In genomic region chr12:72271401-72271740, GRCh38 we compare ENCODE assay signal across 8 cellular contexts. TPM values are rescaled to one million over a fixed set of nuclear protein-coding genes. Genes with fewer than 3 reads are reported as not detected.
A peak's percentile ranks its signal among the peaks of the same experiment; 100 is the strongest.
DNase-seq lines count a peak whose midpoint lies in the region; FAIRE-seq and TF ChIP-seq lines count a peak whose summit lies in the region.

No MANE protein-coding gene starts in this region.

- no peak overlapping the region for H2AFZ ChIP-seq in endothelial cell of umbilical vein (ENCODE audit: low read depth, low read length)

- no peaks in the 10 kb centered on the region for H3K9me1 ChIP-seq in endothelial cell of umbilical vein (replicated peaks; ENCODE audit: control insufficient read depth, extremely low read depth, insufficient read depth, low read length)

- CTCF ChIA-PET in endothelial cell of umbilical vein (lab: Charles Lee), result no interaction called here

- H3K4me3 ChIP-seq in endothelial cell of umbilical vein (replicated peaks in 1 of 3; ENCODE audit: insufficient read depth in 1 of 3, low read depth in 1 of 3, low read length in 3 of 3) (peak overlapping the region in 1 of 3 experiments; percentile 33), mucosa of rectum (ENCODE audit: low read length in 2 of 2) (peak overlapping the region; percentile 54 to 57)

- H3K4me2 ChIP-seq in endothelial cell of umbilical vein (ENCODE audit: insufficient read depth, low read length), result no peak overlapping the region

- intact Hi-C loops in endothelial cell of umbilical vein (cut with micrococcal nuclease), result no loop called here

- no peak for FAIRE-seq in endothelial cell of umbilical vein (lab: Jason Lieb, UNC)

- no peaks in the 10 kb centered on the region for H4K20me1 ChIP-seq in endothelial cell of umbilical vein (replicated peaks; ENCODE audit: control insufficient read depth, extremely low read depth, insufficient read depth, low read length)

- H3K4me1 ChIP-seq in endothelial cell of umbilical vein (ENCODE audit: control insufficient read depth, extremely low read depth, insufficient read depth, low read length) (no peaks in the 10 kb centered on the region), mucosa of rectum (ENCODE audit: control insufficient read depth in 2 of 2, insufficient read depth in 2 of 2, low read length in 2 of 2) (no peaks in the 10 kb centered on the region)

- H3K79me2 ChIP-seq in endothelial cell of umbilical vein (ENCODE audit: control insufficient read depth, insufficient read depth, low read length), result no peaks in the 10 kb centered on the region

- H3K9ac ChIP-seq in endothelial cell of umbilical vein (replicated peaks; ENCODE audit: extremely low read depth, insufficient read depth, low read length) (no peak overlapping the region), mucosa of rectum (ENCODE audit: low read depth in 1 of 2, low read length in 2 of 2) (no peak overlapping the region)

- BruUV-seq in endothelial cell of umbilical vein (replicated peaks; lab: Mats Ljungman, UMichigan), result no TSS peak

- TF ChIP-seq CTCF in endothelial cell of umbilical vein (IDR thresholded peaks at IDR 0.05; ENCODE audit: extremely low read depth in 1 of 2, insufficient read depth in 1 of 2, low read depth in 1 of 2, low read length in 2 of 2), result no peak

- no peak for TF ChIP-seq POLR2A in endothelial cell of umbilical vein (IDR thresholded peaks at IDR 0.05; ENCODE audit: low read depth, low read length)

- H3K9me3 ChIP-seq in endothelial cell of umbilical vein (replicated peaks; ENCODE audit: control insufficient read depth, insufficient read depth, low read length) (no peaks in the 10 kb centered on the region), mucosa of rectum (ENCODE audit: control insufficient read depth in 2 of 2, low read length in 2 of 2) (no peaks in the 10 kb centered on the region)

- H3K27ac ChIP-seq in endothelial cell of umbilical vein (ENCODE audit: insufficient read depth, low read depth, low read length) (no peak overlapping the region), mucosa of rectum (ENCODE audit: low read depth in 2 of 2, low read length in 2 of 2) (no peak overlapping the region)

- POLR2A ChIA-PET in endothelial cell of umbilical vein (lab: Charles Lee), result no interaction called here

- H3K36me3 ChIP-seq in endothelial cell of umbilical vein (ENCODE audit: control insufficient read depth in 2 of 2, extremely low read depth in 1 of 2, insufficient read depth in 2 of 2, low read length in 2 of 2) (no peaks in the 10 kb centered on the region), mucosa of rectum (ENCODE audit: control insufficient read depth in 2 of 2, insufficient read depth in 2 of 2, low read length in 2 of 2) (no peaks in the 10 kb centered on the region)

- H3K27me3 ChIP-seq in endothelial cell of umbilical vein (ENCODE audit: control insufficient read depth in 2 of 2, insufficient read depth in 2 of 2, low read length in 2 of 2) (peaks cover 33 to 49% of the 10 kb centered on the region in 2 experiments), mucosa of rectum (ENCODE audit: control insufficient read depth in 2 of 2, insufficient read depth in 2 of 2, low read length in 2 of 2) (peaks cover 12 to 19% of the 10 kb centered on the region in 2 donors)

- dilution Hi-C loops in endothelial cell of umbilical vein (cut with MboI; ENCODE audit: extremely low pct_ligation_motif_present, low sequenced_read_pairs), result no loop called here

- DNase-seq in Daoy (ENCODE audit: low read depth), result peak; percentile 62
- peak; percentile 81 for DNase-seq in NCI-H69 (lab: John Stamatoyannopoulos, UW)
- peak; percentile 9 for DNase-seq in endothelial cell of umbilical vein (ENCODE audit: low read depth, low spot score)
- no peak for DNase-seq in HT-29 (ENCODE audit: low spot score)
- no peak for DNase-seq in COLO668 (lab: John Stamatoyannopoulos, UW; ENCODE audit: unreplicated experiment)
- DNase-seq in UCSD-AML1 (lab: John Stamatoyannopoulos, UW; ENCODE audit: unreplicated experiment), result no peak
- DNase-seq in cortex of kidney (lab: John Stamatoyannopoulos, UW), result no peak

TF ChIP-seq in endothelial cell of umbilical vein, 7 proteins besides CTCF, POLR2A, EP300 and RAD21:
- TF ChIP-seq FOS (IDR thresholded peaks at IDR 0.05; ENCODE audit: borderline replicate concordance, insufficient read depth, low read length), result no peak
- no peak for TF ChIP-seq MYC (IDR thresholded peaks at IDR 0.05; ENCODE audit: low read depth, low read length)
- no peak for TF ChIP-seq EZH2 (IDR thresholded peaks at IDR 0.05; ENCODE audit: borderline replicate concordance, low read depth, low read length, severe bottlenecking)
- TF ChIP-seq, protein P1, sequence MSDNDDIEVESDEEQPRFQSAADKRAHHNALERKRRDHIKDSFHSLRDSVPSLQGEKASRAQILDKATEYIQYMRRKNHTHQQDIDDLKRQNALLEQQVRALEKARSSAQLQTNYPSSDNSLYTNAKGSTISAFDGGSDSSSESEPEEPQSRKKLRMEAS (IDR thresholded peaks at IDR 0.05; ENCODE audit: insufficient read depth, insufficient read length), result no peak
- TF ChIP-seq JUN (IDR thresholded peaks at IDR 0.05; ENCODE audit: borderline replicate concordance, insufficient read depth, insufficient read length, low read depth), result no peak
- TF ChIP-seq GATA2 (IDR thresholded peaks at IDR 0.05; ENCODE audit: insufficient read depth, insufficient read length, low read depth, low read length), result no peak
- TF ChIP-seq POLR2AphosphoS5 (IDR thresholded peaks at IDR 0.05; ENCODE audit: insufficient read depth, low read depth, low read length), result no peak

RNA-seq across cellular contexts. Expression of gene TRHDE, which starts 0.8 kb away (rescaled TPM):
- 7.9 and 10.7 TPM in 2 replicates for total RNA-seq in Daoy (2014; rRNA removed; shearing (Covaris generic))
- total RNA-seq in endothelial cell of umbilical vein, result not detected in 2 replicates
- not detected in 2 replicates for polyA plus RNA-seq in endothelial cell of umbilical vein
- polyA plus RNA-seq in endothelial cell of umbilical vein (2011; cell fraction: cytosol; rRNA removed), result not detected in 2 replicates
- polyA plus RNA-seq in endothelial cell of umbilical vein (2011; cell fraction: nucleus; rRNA removed), result not detected in 2 replicates
- not detected in 2 replicates for polyA plus RNA-seq in endothelial cell of umbilical vein (2012)
- polyA minus RNA-seq in endothelial cell of umbilical vein, result not detected in 2 replicates
- polyA minus RNA-seq in endothelial cell of umbilical vein (2011; cell fraction: cytosol; rRNA and poly(A)+ RNA removed), result not detected
- not detected in 2 replicates for polyA minus RNA-seq in endothelial cell of umbilical vein (2011; cell fraction: nucleus; rRNA and poly(A)+ RNA removed)
- not detected in 2 replicates for total RNA-seq in HT-29 (2014; rRNA removed; shearing (Covaris generic))

Comparison
In these comparisons a context has a peak if more than half of its experiments do, and no peak if none do; other contexts are left out.
1. DNase-seq: peak in Daoy (single experiment), NCI-H69 (single experiment) and endothelial cell of umbilical vein (single experiment); none in HT-29 (single experiment), COLO668 (single experiment), UCSD-AML1 (single experiment) and cortex of kidney (single experiment).